Comparison of ENCODE assay signal across 8 cellular contexts in genomic region chr4:1712216-1713002, GRCh38. TPM values are rescaled to one million over a fixed set of nuclear protein-coding genes. Genes with fewer than 3 reads are reported as not detected.
DNase-seq lines count a peak whose midpoint lies in the region; ATAC-seq, FAIRE-seq and TF ChIP-seq lines count a peak whose summit lies in the region.

Gene SLBP (minus strand): TSS chr4:1712319. CDS start chr4:1712188, 131 bp downstream.

- CTCF ChIA-PET in WTC11 (lab: Charles Lee), result interaction anchor here (0.6 to 3.4 kb wide), 7 partner anchors 8 to 198 kb away, joined by 3 to 24 read pairs (median 5); partner anchors contain the start of gene TMEM129

- H3K4me3 Mint-ChIP-seq in WTC11 (peak within 1 kb of the TSS; percentile 95), immature natural killer cell (peak within 1 kb of the TSS; percentile 93 to 97 (median 96))

- FAIRE-seq in bronchial epithelial cell (lab: Jason Lieb, UNC), result no peak

- peak; percentile 24 to 76 (median 36) for TF ChIP-seq POLR2A in spleen (IDR thresholded peaks at IDR 0.05)

- ATAC-seq in GM19023 (IDR thresholded peaks at IDR 0.05; ENCODE audit: unreplicated experiment) (peak; percentile 77), HG03196 (IDR thresholded peaks at IDR 0.05; ENCODE audit: unreplicated experiment) (peak; percentile 82), WTC11 (peak; percentile 80)

- TF ChIP-seq CTCF in WTC11 (IDR thresholded peaks at IDR 0.05) (no peak), bronchial epithelial cell (IDR thresholded peaks at IDR 0.05; ENCODE audit: insufficient read depth, low read length, severe bottlenecking) (no peak), spleen (IDR thresholded peaks at IDR 0.05 in 8 of 11, conservative IDR thresholded peaks at IDR 0.05 in 3 of 11) (peak in 2 of 11 experiments; percentile 28 to 31)

- no peaks in the 10 kb centered on the region for H3K9me3 ChIP-seq in spleen

- peaks cover 2% of the 10 kb centered on the region for H3K36me3 ChIP-seq in bronchial epithelial cell (ENCODE audit: control insufficient read depth, insufficient read depth, low read length)
- H3K36me3 ChIP-seq in spleen, result peaks cover 0 to 32% (median 9%) of the 10 kb centered on the region in 6 donors

- H3K27me3 ChIP-seq in bronchial epithelial cell (ENCODE audit: control insufficient read depth, insufficient read depth, low read length), result no peaks in the 10 kb centered on the region
- H3K27me3 ChIP-seq in spleen (replicated peaks in 1 of 7), result no peaks in the 10 kb centered on the region

- H3K27ac Mint-ChIP-seq in WTC11 (peak within 1 kb of the TSS; percentile 99), immature natural killer cell (peak within 1 kb of the TSS; percentile 96 to 99 (median 98))

- peak within 1 kb of the TSS; percentile 97 to 100 (median 99) for H3K27ac ChIP-seq in spleen

- H3K4me3 ChIP-seq in bronchial epithelial cell (ENCODE audit: low read depth, low read length) (peak within 1 kb of the TSS; percentile 88), spleen (peak within 1 kb of the TSS; percentile 66 to 87 (median 82))

- no peaks in the 10 kb centered on the region for H3K9me3 Mint-ChIP-seq in WTC11
- no peaks in the 10 kb centered on the region for H3K9me3 Mint-ChIP-seq in immature natural killer cell

- H3K36me3 Mint-ChIP-seq in WTC11, result peaks cover 17% of the 10 kb centered on the region
- no peaks in the 10 kb centered on the region for H3K36me3 Mint-ChIP-seq in immature natural killer cell

- intact Hi-C loops in spleen (cut with DNase I; ENCODE audit: low total_unique reads), result no loop called here

- DNase-seq in AG08396 (ENCODE audit: low spot score) (peak; percentile 97), NCI-H226 (peak; percentile 88), WTC11 (ENCODE audit: low spot score) (peak; percentile 92), bronchial epithelial cell (ENCODE audit: low read depth) (peak; percentile 85), immature natural killer cell (peak; percentile 97 to 98 (median 97)), spleen (peak; percentile 100)

- POLR2A ChIA-PET in WTC11 (lab: Charles Lee), result interaction anchor here (0.9 to 1.8 kb wide), 4 partner anchors 8 to 535 kb away, joined by 3 to 16 read pairs (median 4); partner anchors contain the start of genes TACC3 and TMEM129

- peaks cover 2% of the 10 kb centered on the region; the same call in 1 of the 2 replicates for H3K27me3 Mint-ChIP-seq in WTC11 (ENCODE audit: low read depth)
- H3K27me3 Mint-ChIP-seq in immature natural killer cell (ENCODE audit: low read depth in 3 of 3), result peaks cover 5 to 16% (median 13%) of the 10 kb centered on the region in 3 donors

- peaks cover 43 to 90% (median 80%) of the 10 kb centered on the region in 6 donors for H3K4me1 ChIP-seq in spleen

- H3K4me1 Mint-ChIP-seq in WTC11, result peaks cover 27% of the 10 kb centered on the region
- peaks cover 57 to 66% of the 10 kb centered on the region in 2 donors for H3K4me1 Mint-ChIP-seq in immature natural killer cell

- 0% methylated on average over 24 to 98 of the region's 98 CpGs for WGBS in spleen, 5 donors

TF ChIP-seq in WTC11, 78 proteins besides CTCF, POLR2A, EP300 and RAD21 (continues in another document):
- no peak for TF ChIP-seq ZNF423 (CRISPR knock-in tag; IDR thresholded peaks at IDR 0.05)
- no peak for TF ChIP-seq SMAD4 (CRISPR knock-in tag; IDR thresholded peaks at IDR 0.05)
- TF ChIP-seq OVOL2 (CRISPR knock-in tag; IDR thresholded peaks at IDR 0.05; ENCODE audit: borderline replicate concordance), result no peak
- TF ChIP-seq NR2C2 (CRISPR knock-in tag; IDR thresholded peaks at IDR 0.05), result no peak
- TF ChIP-seq ATF6 (CRISPR knock-in tag; IDR thresholded peaks at IDR 0.05), result 0 out of 2 replicates have a peak, but pooled peaks have one; percentile 57
- TF ChIP-seq ZNF671 (CRISPR knock-in tag; IDR thresholded peaks at IDR 0.05), result no peak
- peak; percentile 30; the same call in 1 of the 2 replicates for TF ChIP-seq PRDM15 (CRISPR knock-in tag; IDR thresholded peaks at IDR 0.05)
- no peak for TF ChIP-seq ZNF416 (CRISPR knock-in tag; IDR thresholded peaks at IDR 0.05)
- no peak for TF ChIP-seq ZNF396 (CRISPR knock-in tag; IDR thresholded peaks at IDR 0.05; ENCODE audit: borderline replicate concordance)
- no peak for TF ChIP-seq RORB (CRISPR knock-in tag; IDR thresholded peaks at IDR 0.05)
- TF ChIP-seq NFYB (CRISPR knock-in tag; conservative IDR thresholded peaks at IDR 0.05; ENCODE audit: low read depth), result peak; percentile 49; the same call in 1 of the 2 replicates
- no peak for TF ChIP-seq NR3C1 (CRISPR knock-in tag; conservative IDR thresholded peaks at IDR 0.05; ENCODE audit: low read depth)
- peak; percentile 85 for TF ChIP-seq IRF1 (CRISPR knock-in tag; IDR thresholded peaks at IDR 0.05)
- no peak; the same call in 1 of the 2 replicates for TF ChIP-seq E2F1 (CRISPR knock-in tag; IDR thresholded peaks at IDR 0.05)
- TF ChIP-seq ZMAT4 (CRISPR knock-in tag; IDR thresholded peaks at IDR 0.05), result no peak
- TF ChIP-seq MLX (CRISPR knock-in tag; IDR thresholded peaks at IDR 0.05), result no peak

RNA-seq across cellular contexts. Expression of gene SLBP, which starts in this region (rescaled TPM):
- total RNA-seq in WTC11 (2021) (36.4 to 40.2 TPM (median 36.9 TPM) in 3 replicates), bronchial epithelial cell (55.6 and 62.9 TPM in 2 replicates), spleen (10 to 100 TPM; 29.0 to 52.0 (median 34.4) TPM)
- polyA plus RNA-seq in immature natural killer cell (10 to 100 TPM; 59.0 to 71.6 (median 61.7) TPM), spleen (10 to 100 TPM; 24.0 to 41.9 (median 35.0) TPM)

Comparison
In these comparisons a context has a peak if more than half of its experiments do, and no peak if none do; other contexts are left out.
1. Peak in every context shown above with its lines: DNase-seq, ATAC-seq, H3K4me3 ChIP-seq and H3K27ac ChIP-seq.